In genomic region chr7:15005672-15006071, GRCh38 we compare ENCODE assay signal across 24 cellular contexts.
A peak's percentile ranks its signal among the peaks of the same experiment; 100 is the strongest.
DNase-seq lines count a peak whose midpoint lies in the region; ATAC-seq, FAIRE-seq and TF ChIP-seq lines count a peak whose summit lies in the region.
"Had no signal": no experiment of that assay in that cellular context is flagged by ENCODE, and none has a peak within 500 bp of the region (broad histone marks: within the 10 kb centered on the region; RNA-seq: fewer than 3 reads in every experiment).

No MANE protein-coding gene starts in this region.

- H2AFZ ChIP-seq in HepG2 (ENCODE audit: low read length) (no peak overlapping the region), K562 (ENCODE audit: low read depth, low read length) (no peak overlapping the region)

- no peak for TF ChIP-seq POLR2A in HepG2 (IDR thresholded peaks at IDR 0.05; ENCODE audit: insufficient read depth in 1 of 2, low read depth in 2 of 2, low read length in 2 of 2)
- TF ChIP-seq POLR2A in right lobe of liver (IDR thresholded peaks at IDR 0.05), result no peak
- no peak for TF ChIP-seq POLR2A in K562 (conservative IDR thresholded peaks at IDR 0.05)
- TF ChIP-seq POLR2A in vagina (IDR thresholded peaks at IDR 0.05), result no peak

- ATAC-seq in HepG2 (no peak), right lobe of liver (no peak), K562 (no peak)
- ATAC-seq: CD8-positive, alpha-beta T cell; GM12878 had no signal

- 16% methylated on average over 5 of the region's 5 CpGs for WGBS in HepG2 (ENCODE audit: low lambda C conversion rate)
- 75% methylated on average over 5 of the region's 5 CpGs for WGBS in right lobe of liver (ENCODE audit: insufficient coverage, low coverage, low lambda C conversion rate, missing lambda C conversion rate)
- 0% methylated on average over 5 of the region's 5 CpGs for WGBS in K562 (ENCODE audit: insufficient coverage, low coverage, missing lambda C conversion rate)

- no peaks in the 10 kb centered on the region for H3K9me1 ChIP-seq in K562 (ENCODE audit: control insufficient read depth, insufficient read depth, low read length)

- no TSS peak for BruUV-seq in HepG2 (replicated peaks; lab: Mats Ljungman, UMichigan)
- BruUV-seq in K562 (replicated peaks; lab: Mats Ljungman, UMichigan), result no TSS peak

- TF ChIP-seq RAD21 in HepG2 (CRISPR knock-in tag; IDR thresholded peaks at IDR 0.05) (no peak), K562 (CRISPR knock-in tag; conservative IDR thresholded peaks at IDR 0.05 in 1 of 2, IDR thresholded peaks at IDR 0.05 in 1 of 2) (no peak)

- no peaks in the 10 kb centered on the region for H3K4me1 ChIP-seq in HepG2 (ENCODE audit: insufficient read depth, low read length)
- peaks cover 0 to 3% (median under 1%) of the 10 kb centered on the region in 4 donors for H3K4me1 ChIP-seq in right lobe of liver
- H3K4me1 ChIP-seq in K562 (replicated peaks in 1 of 2; ENCODE audit: control insufficient read depth in 2 of 2, insufficient read depth in 2 of 2, low read length in 2 of 2), result no peaks in the 10 kb centered on the region
- H3K4me1 ChIP-seq in vagina, result no peaks in the 10 kb centered on the region
- H3K4me1 ChIP-seq: BE2C, BLaER1 had no signal

- no peak for TF ChIP-seq CTCF in HepG2 (CRISPR knock-in tag; IDR thresholded peaks at IDR 0.05)
- TF ChIP-seq CTCF in right lobe of liver (IDR thresholded peaks at IDR 0.05), result no peak
- TF ChIP-seq CTCF in K562 (IDR thresholded peaks at IDR 0.05 in 2 of 3, conservative IDR thresholded peaks at IDR 0.05 in 1 of 3; ENCODE audit: insufficient read depth in 2 of 3, low read depth in 1 of 3, low read length in 3 of 3), result no peak
- no peak for TF ChIP-seq CTCF in vagina (IDR thresholded peaks at IDR 0.05)

- in situ Hi-C loops in HepG2 (cut with HindIII; ENCODE audit: extremely low pct_ligation_motif_present, low pct_unique_long_range_greater_than_20kb), result loop anchor here (25.0 kb wide), 2 partner anchors 1057 to 1718 kb away; no protein-coding TSS in a partner anchor
- in situ Hi-C loops in K562 (cut with MboI), result no loop called here

- H3K4me2 ChIP-seq in HepG2 (ENCODE audit: low read depth, low read length) (no peak overlapping the region), K562 (ENCODE audit: insufficient read depth, low read length) (no peak overlapping the region)
- H3K4me2 ChIP-seq: BLaER1 had no signal

- no peak overlapping the region for H3K9ac ChIP-seq in HepG2 (ENCODE audit: insufficient read depth, low read depth, low read length)
- no peak overlapping the region for H3K9ac ChIP-seq in K562 (ENCODE audit: insufficient read depth in 1 of 2, low read depth in 2 of 2, low read length in 2 of 2)
- H3K9ac ChIP-seq: BLaER1 had no signal

- TF ChIP-seq EP300 in HepG2 (IDR thresholded peaks at IDR 0.05; ENCODE audit: low read depth in 2 of 2, low read length in 2 of 2) (no peak), HepG2 (CRISPR knock-in tag; IDR thresholded peaks at IDR 0.05; ENCODE audit: borderline replicate concordance) (no peak), K562 (IDR thresholded peaks at IDR 0.05; ENCODE audit: low read length) (no peak)

- FAIRE-seq in HepG2 (lab: Jason Lieb, UNC) (no peak), K562 (lab: Jason Lieb, UNC) (no peak)
- FAIRE-seq: D721Med, GM12878, GM12892, GM18507 had no signal

- H4K20me1 ChIP-seq in HepG2 (ENCODE audit: insufficient read depth, low read length), result no peaks in the 10 kb centered on the region
- H4K20me1 ChIP-seq in K562 (replicated peaks; ENCODE audit: control insufficient read depth, insufficient read depth, low read length), result no peaks in the 10 kb centered on the region
- H4K20me1 ChIP-seq: BLaER1 had no signal

- no peaks in the 10 kb centered on the region for H3K9me3 ChIP-seq in HepG2 (ENCODE audit: low read length)
- no peaks in the 10 kb centered on the region for H3K9me3 ChIP-seq in right lobe of liver
- H3K9me3 ChIP-seq in K562 (replicated peaks; ENCODE audit: control insufficient read depth, insufficient read depth, low read depth, low read length), result 0 out of 2 replicates have a peak, but pooled peaks cover 4% of the 10 kb centered on the region
- H3K9me3 ChIP-seq in vagina, result no peaks in the 10 kb centered on the region
- H3K9me3 ChIP-seq: BE2C, BLaER1, Caco-2 had no signal

- H3K27me3 ChIP-seq in HepG2 (ENCODE audit: control insufficient read depth in 1 of 2, insufficient read depth in 2 of 2, low read length in 2 of 2) (no peaks in the 10 kb centered on the region), right lobe of liver (no peaks in the 10 kb centered on the region), K562 (ENCODE audit: control insufficient read depth in 2 of 2, insufficient read depth in 2 of 2, low read length in 2 of 2) (no peaks in the 10 kb centered on the region), vagina (no peaks in the 10 kb centered on the region)
- H3K27me3 ChIP-seq: BE2C, BLaER1 had no signal

- POLR2A ChIA-PET in HepG2 (lab: Yijun Ruan, JAX), result no interaction called here
- POLR2A ChIA-PET in K562 (lab: Yijun Ruan, JAX), result no interaction called here

- no peak overlapping the region for H3K4me3 ChIP-seq in HepG2 (replicated peaks in 1 of 3; ENCODE audit: insufficient read depth in 1 of 3, low read depth in 2 of 3, low read length in 3 of 3)
- H3K4me3 ChIP-seq in right lobe of liver, result no peak overlapping the region
- no peak overlapping the region for H3K4me3 ChIP-seq in K562
- H3K4me3 ChIP-seq in vagina, result no peak overlapping the region
- H3K4me3 ChIP-seq: BLaER1, GM12878 had no signal

- H3K27ac ChIP-seq in HepG2 (ENCODE audit: extremely low read length, insufficient read depth, low read length) (no peak overlapping the region), right lobe of liver (no peak overlapping the region), K562 (ENCODE audit: extremely low read depth, low read depth, low read length) (no peak overlapping the region), vagina (no peak overlapping the region)
- H3K27ac ChIP-seq: 22Rv1, BLaER1, C4-2B had no signal

- H3K79me2 ChIP-seq in HepG2 (ENCODE audit: insufficient read depth, low read length) (no peaks in the 10 kb centered on the region), K562 (ENCODE audit: control insufficient read depth, insufficient read depth, low read length) (no peaks in the 10 kb centered on the region)

- CTCF ChIA-PET in HepG2 (lab: Yijun Ruan, JAX; ENCODE audit: low intra/inter-chr PET ratio, low total read pairs), result no interaction called here
- CTCF ChIA-PET in K562 (lab: Yijun Ruan, JAX; ENCODE audit: low intra/inter-chr PET ratio), result no interaction called here

- DNase-seq in HepG2 (ENCODE audit: low spot score) (no peak), right lobe of liver (no peak), NCI-H82 (lab: John Stamatoyannopoulos, UW) (peak; percentile 52), K562 (ENCODE audit: extremely low read depth in 1 of 4, low spot score in 3 of 4) (no peak), vagina (ENCODE audit: extremely low spot score in 2 of 2) (no peak), NCI-H2081 treated with DMSO at 0.1 percent for 48 hours (lab: John Stamatoyannopoulos, UW) (no peak)
- DNase-seq: ACHN; BE2C; Caco-2; Calu3; CD4-positive, alpha-beta T cell; CD8-positive, alpha-beta T cell; DMS53; DMS79; DND-41; EL; GDM1 had no signal

- intact Hi-C loops in HepG2 (cut with micrococcal nuclease; ENCODE audit: unreplicated experiment), result loop anchor here (5.0 kb wide), 1 partner anchor 1067 kb away; no protein-coding TSS in a partner anchor
- intact Hi-C loops in right lobe of liver (cut with DNase I), result no loop called here
- intact Hi-C loops in K562 (cut with micrococcal nuclease), result no loop called here
- intact Hi-C loops in vagina (cut with DNase I), result loop anchor here (5.0 kb wide), 1 partner anchor 1103 kb away; no protein-coding TSS in a partner anchor

- no peaks in the 10 kb centered on the region for H3K36me3 ChIP-seq in HepG2 (replicated peaks in 1 of 2; ENCODE audit: control insufficient read depth in 1 of 2, insufficient read depth in 2 of 2, low read length in 2 of 2)
- H3K36me3 ChIP-seq in right lobe of liver, result no peaks in the 10 kb centered on the region
- H3K36me3 ChIP-seq in K562 (ENCODE audit: control insufficient read depth, insufficient read depth, low read length), result no peaks in the 10 kb centered on the region
- H3K36me3 ChIP-seq in vagina, result no peaks in the 10 kb centered on the region
- H3K36me3 ChIP-seq: BE2C, BLaER1 had no signal

TF ChIP-seq in K562, 482 proteins besides CTCF, POLR2A, EP300 and RAD21:
- TF ChIP-seq MAFF (IDR thresholded peaks at IDR 0.05; ENCODE audit: low read length) (0 out of 2 replicates have a peak, but pooled peaks have one; percentile 12), ZNF717 (CRISPR knock-in tag; IDR thresholded peaks at IDR 0.05) (no peak)

Comparison
In these comparisons a context has a peak if more than half of its experiments do, and no peak if none do; other contexts are left out.
1. intact Hi-C loops: an anchor here in HepG2 (5.0 kb wide) and vagina (5.0 kb wide); none called in right lobe of liver and K562.
2. Of the 241 proteins assayed by ChIP-seq in both HepG2 and K562: peak only in HepG2: MAFK; only in K562: none; in both: MAFF; in neither: 239.